8 cellular contexts compared by ENCODE assay signal in genomic region chr14:39432179-39432618, GRCh38. TPM values are rescaled to one million over a fixed set of nuclear protein-coding genes. Genes with fewer than 3 reads are reported as not detected.
DNase-seq lines count a peak whose midpoint lies in the region; ATAC-seq and TF ChIP-seq lines count a peak whose summit lies in the region.

Gene FBXO33 (minus strand): TSS chr14:39432433. CDS start chr14:39432162, 271 bp downstream.

- no peak for TF ChIP-seq CTCF in right lobe of liver (IDR thresholded peaks at IDR 0.05)

- no peaks in the 10 kb centered on the region for H3K27me3 Mint-ChIP-seq in activated CD4-positive, alpha-beta memory T cell treated with anti-CD3 and anti-CD28 coated beads for 36 hours

- peaks cover 0 to 20% (median 7%) of the 10 kb centered on the region in 4 donors for H3K4me1 ChIP-seq in right lobe of liver

- TF ChIP-seq POLR2A in right lobe of liver (IDR thresholded peaks at IDR 0.05) = no peak

- H3K27ac ChIP-seq in right lobe of liver = peak within 1 kb of the TSS; percentile 99 to 100 (median 99)

- H3K36me3 Mint-ChIP-seq in activated CD4-positive, alpha-beta memory T cell treated with anti-CD3 and anti-CD28 coated beads for 36 hours = peaks cover 6% of the 10 kb centered on the region

- no peaks in the 10 kb centered on the region for H3K36me3 ChIP-seq in right lobe of liver

- H3K9me3 ChIP-seq in right lobe of liver = no peaks in the 10 kb centered on the region

- peak within 1 kb of the TSS; percentile 87 to 90 (median 89) for H3K4me3 ChIP-seq in right lobe of liver

- H3K27me3 ChIP-seq in right lobe of liver = no peaks in the 10 kb centered on the region

- intact Hi-C loops in activated CD4-positive, alpha-beta memory T cell treated with anti-CD3 and anti-CD28 coated beads for 36 hours (cut with micrococcal nuclease) = loop anchor here (1.0 to 10.0 kb wide), 9 partner anchors 16 to 1357 kb away; partner anchors contain the start of genes PNN, SEC23A and TRAPPC6B
- intact Hi-C loops in right lobe of liver (cut with DNase I) = no loop called here

- H3K4me3 Mint-ChIP-seq in activated CD4-positive, alpha-beta memory T cell treated with anti-CD3 and anti-CD28 coated beads for 36 hours = peak within 1 kb of the TSS; percentile 99

- peak; percentile 80 to 98 (median 97) for DNase-seq in C1 segment of cervical spinal cord (lab: John Stamatoyannopoulos, UW)
- DNase-seq in NCI-H82 (lab: John Stamatoyannopoulos, UW) = peak; percentile 93
- peak; percentile 98 for DNase-seq in activated CD4-positive, alpha-beta memory T cell treated with anti-CD3 and anti-CD28 coated beads for 36 hours
- peak; percentile 91 to 97 for DNase-seq in dermis microvascular lymphatic vessel endothelial cell (ENCODE audit: low read depth in 2 of 2)
- peak; percentile 98 to 99 (median 98) for DNase-seq in right lobe of liver
- DNase-seq in stimulated activated CD4-positive, alpha-beta T cell treated with anti-CD3 and anti-CD28 coated beads, Interleukin-4, amount 100 ng/mL, for 24 hours = peak; percentile 95

- H3K9me3 Mint-ChIP-seq in activated CD4-positive, alpha-beta memory T cell treated with anti-CD3 and anti-CD28 coated beads for 36 hours = no peaks in the 10 kb centered on the region

- peak within 1 kb of the TSS; percentile 100 for H3K27ac Mint-ChIP-seq in activated CD4-positive, alpha-beta memory T cell treated with anti-CD3 and anti-CD28 coated beads for 36 hours

- CTCF ChIA-PET in activated CD4-positive, alpha-beta memory T cell treated with anti-CD3 and anti-CD28 coated beads for 36 hours (lab: Charles Lee) = interaction anchor here (1.5 to 1.8 kb wide), 2 partner anchors 15 to 325 kb away, joined by 3 to 5 read pairs; no protein-coding TSS in a partner anchor

- H3K4me1 Mint-ChIP-seq in activated CD4-positive, alpha-beta memory T cell treated with anti-CD3 and anti-CD28 coated beads for 36 hours (ENCODE audit: low read depth) = peaks cover 36% of the 10 kb centered on the region

- WGBS in right lobe of liver (ENCODE audit: insufficient coverage, low coverage, low lambda C conversion rate, missing lambda C conversion rate) = 0% methylated on average over 3 of the region's 47 CpGs

- ATAC-seq in GM19452 (IDR thresholded peaks at IDR 0.05; ENCODE audit: unreplicated experiment) = peak; percentile 77
- peak; percentile 49 for ATAC-seq in HG03575 (IDR thresholded peaks at IDR 0.05; ENCODE audit: extremely low read depth, insufficient number of reproducible peaks, low FRiP score, unreplicated experiment)
- peak; percentile 86 to 91 (median 89) for ATAC-seq in right lobe of liver

- POLR2A ChIA-PET in activated CD4-positive, alpha-beta memory T cell treated with anti-CD3 and anti-CD28 coated beads for 36 hours (lab: Charles Lee) = interaction anchor here (0.6 to 2.8 kb wide), 11 partner anchors 16 to 329 kb away, joined by 3 to 22 read pairs (median 10); partner anchors contain the start of genes GEMIN2, PNN, SEC23A and TRAPPC6B

RNA-seq across cellular contexts. Expression of gene FBXO33, which starts in this region (rescaled TPM):
- 10 to 100 TPM; 17.4 to 18.8 TPM for total RNA-seq in activated CD4-positive, alpha-beta memory T cell treated with anti-CD3 and anti-CD28 coated beads for 36 hours
- total RNA-seq in dermis microvascular lymphatic vessel endothelial cell (15.0 and 18.1 TPM in 2 replicates), right lobe of liver (1 to 10 TPM; 4.3 to 6.0 (median 5.2) TPM)

Comparison
In these comparisons a context has a peak if more than half of its experiments do, and no peak if none do; other contexts are left out.
1. Peak in every context shown above with its lines: DNase-seq, ATAC-seq, H3K4me3 ChIP-seq and H3K27ac ChIP-seq.